In genomic region chr18:13879492-13879891, GRCh38 we compare ENCODE assay signal across 33 cellular contexts. TPM values are rescaled to one million over a fixed set of nuclear protein-coding genes. Genes with fewer than 3 reads are reported as not detected.
"Had no signal": no experiment of that assay in that cellular context is flagged by ENCODE, and none has a peak within 500 bp of the region (broad histone marks: within the 10 kb centered on the region; RNA-seq: fewer than 3 reads in every experiment).

No MANE protein-coding gene starts in this region.

- H3K36me3 ChIP-seq: left lung, lower lobe of right lung, ovary, right atrium auricular region, right lobe of liver, tibial nerve, uterus had no signal

- H3K27me3 ChIP-seq: left lung, ovary, right atrium auricular region, right lobe of liver, tibial nerve, uterus had no signal

- DNase-seq: left lung; lower lobe of right lung; mammary epithelial cell; mesenchymal stem cell; naive thymus-derived CD4-positive, alpha-beta T cell; ovary; right lobe of liver; stimulated activated CD4-positive, alpha-beta T cell treated with anti-CD3 and anti-CD28 coated beads, Interleukin-1b, Interleukin-23, amount 100 ng/mL, for 48 hours; stimulated activated CD4-positive, alpha-beta T cell treated with anti-CD3 and anti-CD28 coated beads, Interleukin-2, amount 100 ng/mL, for 48 hours; stimulated activated CD4-positive, alpha-beta T cell treated with anti-CD3 and anti-CD28 coated beads, Interleukin-4, amount 100 ng/mL, for 4 hours; stimulated activated CD8-positive, alpha-beta memory T cell treated with anti-CD3 and anti-CD28 coated beads, Interleukin-4, amount 100 ng/mL, for 48 hours; stimulated activated naive CD4-positive, alpha-beta T cell treated with Interleukin-2 at 50 U/mL for 16 hours; stimulated activated naive CD8-positive, alpha-beta T cell treated with anti-CD3 and anti-CD28 coated beads, Interleukin-15, amount 100 ng/mL, for 72 hours; substantia nigra; uterus had no signal

- ATAC-seq: left lung; lower lobe of right lung; naive thymus-derived CD4-positive, alpha-beta T cell; natural killer cell treated with Interleukin-12 subunit alpha and Interleukin-12 subunit beta and Interleukin-15 and Interleukin-18, amount 100 ng/mL, for 72 hours; stimulated activated memory B cell treated with anti-CD40 and anti-IgM and Interleukin-4, amounts not matched to agents 10 μg/mL and 1 μg/mL and 100 μg/mL, for 72 hours; stimulated activated naive CD8-positive, alpha-beta T cell treated with anti-CD3 and anti-CD28 coated beads, Interleukin-15, amount 100 ng/mL, for 72 hours had no signal

- H3K4me2 ChIP-seq: smooth muscle cell had no signal

- H3K4me3 ChIP-seq: left lung, lower lobe of right lung, ovary, right atrium auricular region, right lobe of liver, smooth muscle cell, tibial nerve, uterus had no signal

- H3K9me3 Mint-ChIP-seq: naive thymus-derived CD4-positive, alpha-beta T cell; natural killer cell treated with Interleukin-12 subunit alpha and Interleukin-12 subunit beta and Interleukin-15 and Interleukin-18, amount 100 ng/mL, for 72 hours; stimulated activated memory B cell treated with anti-CD40 and anti-IgM and Interleukin-4, amounts not matched to agents 10 μg/mL and 1 μg/mL and 100 μg/mL, for 72 hours; stimulated activated naive CD8-positive, alpha-beta T cell treated with anti-CD3 and anti-CD28 coated beads, Interleukin-15, amount 100 ng/mL, for 72 hours; type B pancreatic cell had no signal

- H3K36me3 Mint-ChIP-seq: naive thymus-derived CD4-positive, alpha-beta T cell; natural killer cell treated with Interleukin-12 subunit alpha and Interleukin-12 subunit beta and Interleukin-15 and Interleukin-18, amount 100 ng/mL, for 72 hours; stimulated activated memory B cell treated with anti-CD40 and anti-IgM and Interleukin-4, amounts not matched to agents 10 μg/mL and 1 μg/mL and 100 μg/mL, for 72 hours; type B pancreatic cell had no signal

- H3K27ac ChIP-seq: left lung, lower lobe of right lung, ovary, right atrium auricular region, right lobe of liver, tibial nerve, uterus had no signal

- H3K4me1 Mint-ChIP-seq: naive thymus-derived CD4-positive, alpha-beta T cell; stimulated activated memory B cell treated with anti-CD40 and anti-IgM and Interleukin-4, amounts not matched to agents 10 μg/mL and 1 μg/mL and 100 μg/mL, for 72 hours; stimulated activated naive CD8-positive, alpha-beta T cell treated with anti-CD3 and anti-CD28 coated beads, Interleukin-15, amount 100 ng/mL, for 72 hours had no signal

- H3K4me3 Mint-ChIP-seq: naive thymus-derived CD4-positive, alpha-beta T cell; natural killer cell treated with Interleukin-12 subunit alpha and Interleukin-12 subunit beta and Interleukin-15 and Interleukin-18, amount 100 ng/mL, for 72 hours; stimulated activated memory B cell treated with anti-CD40 and anti-IgM and Interleukin-4, amounts not matched to agents 10 μg/mL and 1 μg/mL and 100 μg/mL, for 72 hours; stimulated activated naive CD8-positive, alpha-beta T cell treated with anti-CD3 and anti-CD28 coated beads, Interleukin-15, amount 100 ng/mL, for 72 hours; type B pancreatic cell had no signal

- H3K27me3 Mint-ChIP-seq: stimulated activated naive CD8-positive, alpha-beta T cell treated with anti-CD3 and anti-CD28 coated beads, Interleukin-15, amount 100 ng/mL, for 72 hours had no signal

- H3K27ac Mint-ChIP-seq: naive thymus-derived CD4-positive, alpha-beta T cell; natural killer cell treated with Interleukin-12 subunit alpha and Interleukin-12 subunit beta and Interleukin-15 and Interleukin-18, amount 100 ng/mL, for 72 hours; progenitor cell of endocrine pancreas; stimulated activated memory B cell treated with anti-CD40 and anti-IgM and Interleukin-4, amounts not matched to agents 10 μg/mL and 1 μg/mL and 100 μg/mL, for 72 hours; stimulated activated naive CD8-positive, alpha-beta T cell treated with anti-CD3 and anti-CD28 coated beads, Interleukin-15, amount 100 ng/mL, for 72 hours; type B pancreatic cell had no signal

- H3K4me1 ChIP-seq: left lung, lower lobe of right lung, right atrium auricular region, right lobe of liver, tibial nerve, uterus had no signal

- H3K9me3 ChIP-seq: left lung, lower lobe of right lung, ovary, right atrium auricular region, right lobe of liver, tibial nerve, uterus had no signal

RNA-seq across cellular contexts. Expression of gene MC2R, which starts 35.8 kb away (rescaled TPM):
- total RNA-seq: kidney epithelial cell; left lung; liver; lower lobe of right lung; mammary epithelial cell; myocyte; naive thymus-derived CD4-positive, alpha-beta T cell; natural killer cell treated with Interleukin-12 subunit alpha and Interleukin-12 subunit beta and Interleukin-15 and Interleukin-18, amount 100 ng/mL, for 72 hours; omental fat pad; progenitor cell of endocrine pancreas; pulmonary artery endothelial cell; renal cortical epithelial cell; right atrium auricular region; skeletal muscle tissue; smooth muscle cell; temporal lobe; tibial nerve; uterus had no signal
- polyA plus RNA-seq: liver; mammary epithelial cell; naive thymus-derived CD4-positive, alpha-beta T cell; neural cell; smooth muscle cell had no signal

RNA-seq across cellular contexts. Expression of gene MC5R, which starts 55.5 kb away (rescaled TPM):
- total RNA-seq: kidney epithelial cell; left lung; liver; lower lobe of right lung; mammary epithelial cell; mononuclear cell; myocyte; naive thymus-derived CD4-positive, alpha-beta T cell; natural killer cell treated with Interleukin-12 subunit alpha and Interleukin-12 subunit beta and Interleukin-15 and Interleukin-18, amount 100 ng/mL, for 72 hours; ovary; progenitor cell of endocrine pancreas; pulmonary artery endothelial cell; renal cortical epithelial cell; right atrium auricular region; right lobe of liver; smooth muscle cell; tibial nerve; ureter; uterus had no signal
- polyA plus RNA-seq: liver; mammary epithelial cell; naive thymus-derived CD4-positive, alpha-beta T cell; neural cell; ovary; smooth muscle cell had no signal
